Comparison of ENCODE assay signal across 11 cellular contexts in genomic region chr9:32783168-32783891, GRCh38. TPM values are rescaled to one million over a fixed set of nuclear protein-coding genes. Genes with fewer than 3 reads are reported as not detected.
DNase-seq lines count a peak whose midpoint lies in the region; ATAC-seq and TF ChIP-seq lines count a peak whose summit lies in the region.
"Had no signal": no experiment of that assay in that cellular context is flagged by ENCODE, and none has a peak within 500 bp of the region (broad histone marks: within the 10 kb centered on the region; RNA-seq: fewer than 3 reads in every experiment).

Gene TMEM215, plus strand, starts transcription at chr9:32783540. Its CDS starts 644 bp downstream, at chr9:32784184.

- in situ Hi-C loops in gastrocnemius medialis (cut with MboI; ENCODE audit: low sequenced_read_pairs in 4 of 4): no loop called here

- no peak within 1 kb of the TSS for H3K4me3 Mint-ChIP-seq in activated T-cell treated with anti-CD3 and anti-CD28 coated beads, Interleukin-2, amount 50 U/mL, for 72 hours

- H3K27ac Mint-ChIP-seq in activated T-cell treated with anti-CD3 and anti-CD28 coated beads, Interleukin-2, amount 50 U/mL, for 72 hours: no peak within 1 kb of the TSS

- H3K4me1 Mint-ChIP-seq in activated T-cell treated with anti-CD3 and anti-CD28 coated beads, Interleukin-2, amount 50 U/mL, for 72 hours (ENCODE audit: low read depth): no peaks in the 10 kb centered on the region

- no peaks in the 10 kb centered on the region for H3K79me2 ChIP-seq in hepatocyte

- no peaks in the 10 kb centered on the region for H4K20me1 ChIP-seq in hepatocyte (ENCODE audit: insufficient read depth, poor library complexity, severe bottlenecking)

- TF ChIP-seq POLR2A in gastrocnemius medialis (IDR thresholded peaks at IDR 0.05): no peak

- H3K27me3 ChIP-seq in MG63 (peaks cover 28% of the 10 kb centered on the region), hepatocyte (peaks cover 68% of the 10 kb centered on the region), gastrocnemius medialis (peaks cover 27 to 34% (median 31%) of the 10 kb centered on the region in 3 donors)

- peak; percentile 11 for DNase-seq in MG63
- peak; percentile 55 for DNase-seq in SK-N-DZ (ENCODE audit: low spot score)
- DNase-seq in hepatocyte (ENCODE audit: low spot score): peak; percentile 49
- DNase-seq in gastrocnemius medialis: no peak
- no peak for DNase-seq in activated T-cell treated with anti-CD3 and anti-CD28 coated beads, Interleukin-2, amount 50 U/mL, for 72 hours
- DNase-seq in SW 1271 (lab: John Stamatoyannopoulos, UW): no peak
- DNase-seq in activated CD4-positive, alpha-beta T cell treated with anti-CD3 and anti-CD28 coated beads for 4 hours: no peak
- DNase-seq: activated CD4-positive, alpha-beta T cell treated with anti-CD3 and anti-CD28 coated beads for 48 hours; brain microvascular endothelial cell had no signal

- WGBS in hepatocyte (ENCODE audit: low lambda C conversion rate, missing lambda C conversion rate): 1% methylated on average over 42 of the region's 59 CpGs

- H3K4me3 ChIP-seq in MG63 (peak within 1 kb of the TSS; percentile 18), hepatocyte (peak within 1 kb of the TSS; percentile 23), gastrocnemius medialis (peak within 1 kb of the TSS; percentile 27 to 41 (median 30))

- H3K9me3 ChIP-seq in MG63 (no peaks in the 10 kb centered on the region), hepatocyte (ENCODE audit: low read depth) (no peaks in the 10 kb centered on the region), gastrocnemius medialis (no peaks in the 10 kb centered on the region)

- peaks cover 0 to 2% of the 10 kb centered on the region in 2 donors for H3K36me3 Mint-ChIP-seq in activated T-cell treated with anti-CD3 and anti-CD28 coated beads, Interleukin-2, amount 50 U/mL, for 72 hours (ENCODE audit: insufficient read depth in 2 of 2)

- peaks cover 59% of the 10 kb centered on the region for H3K27me3 Mint-ChIP-seq in activated T-cell treated with anti-CD3 and anti-CD28 coated beads, Interleukin-2, amount 50 U/mL, for 72 hours (ENCODE audit: low read depth)

- H3K36me3 ChIP-seq in MG63: no peaks in the 10 kb centered on the region
- no peaks in the 10 kb centered on the region for H3K36me3 ChIP-seq in hepatocyte (replicated peaks; ENCODE audit: insufficient read depth, low read depth)
- H3K36me3 ChIP-seq in gastrocnemius medialis: no peaks in the 10 kb centered on the region
- H3K36me3 ChIP-seq: brain microvascular endothelial cell had no signal

- H3K4me1 ChIP-seq in hepatocyte (ENCODE audit: insufficient read depth) (no peaks in the 10 kb centered on the region), gastrocnemius medialis (peaks cover 0 to 5% of the 10 kb centered on the region in 2 donors)

- peak within 1 kb of the TSS; percentile 85 for H3K4me2 ChIP-seq in hepatocyte

- H3K27ac ChIP-seq in hepatocyte: no peak within 1 kb of the TSS
- H3K27ac ChIP-seq in gastrocnemius medialis: no peak within 1 kb of the TSS
- H3K27ac ChIP-seq: brain microvascular endothelial cell had no signal

- no peaks in the 10 kb centered on the region for H3K9me3 Mint-ChIP-seq in activated T-cell treated with anti-CD3 and anti-CD28 coated beads, Interleukin-2, amount 50 U/mL, for 72 hours

- no peaks in the 10 kb centered on the region for H3K9me2 ChIP-seq in hepatocyte (replicated peaks; ENCODE audit: insufficient read depth)

- peak within 1 kb of the TSS; percentile 31 for H2AFZ ChIP-seq in hepatocyte

- TF ChIP-seq CTCF in hepatocyte (IDR thresholded peaks at IDR 0.05; ENCODE audit: poor library complexity) (no peak), gastrocnemius medialis (IDR thresholded peaks at IDR 0.05 in 4 of 5, conservative IDR thresholded peaks at IDR 0.05 in 1 of 5) (no peak)

- ATAC-seq in gastrocnemius medialis: no peak
- no peak for ATAC-seq in activated T-cell treated with anti-CD3 and anti-CD28 coated beads, Interleukin-2, amount 50 U/mL, for 72 hours (replicated peaks in 1 of 2)

- intact Hi-C loops in gastrocnemius medialis (cut with DNase I; ENCODE audit: low total_unique reads): no loop called here

RNA-seq across cellular contexts. Expression of gene TMEM215, which starts in this region (rescaled TPM):
- total RNA-seq in MG63 (2014; rRNA removed; shearing (Covaris generic); ENCODE audit: low replicate concordance): not detected in 2 replicates
- 0.21 TPM in 1 of 2 replicates, not detected in the other for polyA plus RNA-seq in SK-N-DZ (2014; cell fraction: cytosol; rRNA removed)
- 0.03 TPM in 1 of 2 replicates, not detected in the other for polyA plus RNA-seq in SK-N-DZ (2014; cell fraction: nucleus; rRNA removed)
- total RNA-seq in hepatocyte (0.40 and 0.43 TPM in 2 replicates), gastrocnemius medialis (not detected)
- polyA plus RNA-seq in hepatocyte: 0.62 TPM in 1 of 2 replicates, not detected in the other
- total RNA-seq in activated T-cell treated with anti-CD3 and anti-CD28 coated beads, Interleukin-2, amount 50 U/mL, for 72 hours: not detected
- total RNA-seq: LHCN-M2, osteoblast had no signal

Comparison
In these comparisons a context has a peak if more than half of its experiments do, and no peak if none do; other contexts are left out.
1. Peak in DNase-seq and H3K4me3 ChIP-seq in MG63; RNA of the gene not detected or under 1 TPM.
2. Peak in DNase-seq, H3K4me3 ChIP-seq and H3K4me2 ChIP-seq in hepatocyte; RNA of the gene not detected or under 1 TPM.